20 cellular contexts compared by ENCODE assay signal in genomic region chr6:15974817-15975216, GRCh38.
A peak's percentile ranks its signal among the peaks of the same experiment; 100 is the strongest.
DNase-seq lines count a peak whose midpoint lies in the region; ATAC-seq and TF ChIP-seq lines count a peak whose summit lies in the region.
"Had no signal": no experiment of that assay in that cellular context is flagged by ENCODE, and none has a peak within 500 bp of the region (broad histone marks: within the 10 kb centered on the region; RNA-seq: fewer than 3 reads in every experiment).

No MANE protein-coding gene starts in this region.

- no peaks in the 10 kb centered on the region for H3K27me3 ChIP-seq in SJCRH30
- H3K27me3 ChIP-seq in gastrocnemius medialis = no peaks in the 10 kb centered on the region
- H3K27me3 ChIP-seq in Karpas-422 (ENCODE audit: low read length) = no peaks in the 10 kb centered on the region; the same call in 1 of the 2 replicates
- H3K27me3 ChIP-seq: BE2C had no signal

- H2AFZ ChIP-seq in Karpas-422 (ENCODE audit: low read length) = no peak overlapping the region
- H2AFZ ChIP-seq: GM23248 had no signal

- no peak overlapping the region for H3K4me2 ChIP-seq in Karpas-422 (ENCODE audit: low read depth, low read length, poor library complexity, severe bottlenecking)

- TF ChIP-seq CTCF in gastrocnemius medialis (IDR thresholded peaks at IDR 0.05 in 4 of 5, conservative IDR thresholded peaks at IDR 0.05 in 1 of 5) = no peak

- in situ Hi-C loops in gastrocnemius medialis (cut with MboI; ENCODE audit: low sequenced_read_pairs in 4 of 4) = loop anchor here in 1 of 4 donors (25.0 kb wide), 1 partner anchor 212 kb away; no protein-coding TSS in a partner anchor

- no peaks in the 10 kb centered on the region for H3K36me3 ChIP-seq in SJCRH30
- no peaks in the 10 kb centered on the region for H3K36me3 ChIP-seq in gastrocnemius medialis
- no peaks in the 10 kb centered on the region for H3K36me3 ChIP-seq in Karpas-422 (ENCODE audit: insufficient read depth, low read length)
- H3K36me3 ChIP-seq: BE2C had no signal

- H3K27ac ChIP-seq in SJCRH30 = no peak overlapping the region
- H3K27ac ChIP-seq in gastrocnemius medialis = no peak overlapping the region
- no peak overlapping the region for H3K27ac ChIP-seq in Karpas-422 (ENCODE audit: low read length)
- H3K27ac ChIP-seq: GM23248, HL-60 had no signal

- no peak for TF ChIP-seq POLR2A in gastrocnemius medialis (IDR thresholded peaks at IDR 0.05)

- H4K20me1 ChIP-seq in Karpas-422 (ENCODE audit: insufficient read depth, low read depth, low read length) = no peaks in the 10 kb centered on the region

- intact Hi-C loops in gastrocnemius medialis (cut with DNase I; ENCODE audit: low total_unique reads) = no loop called here

- DNase-seq in SJCRH30 = peak; percentile 16 to 49
- peak; percentile 92 for DNase-seq in myocyte (ENCODE audit: low read depth)
- DNase-seq in gastrocnemius medialis = peak; percentile 51 to 59
- DNase-seq in iPS-NIHi11 (ENCODE audit: low spot score) = no peak
- DNase-seq in putamen (ENCODE audit: low spot score) = no peak
- DNase-seq in Karpas-422 = no peak
- no peak for DNase-seq in activated T-cell treated with anti-CD3 and anti-CD28 coated beads, Interleukin-2, amount 50 U/mL, for 48 hours
- DNase-seq: ACHN; BE2C; CD4-positive, CD25-positive, alpha-beta regulatory T cell; CD8-positive, alpha-beta memory T cell; COR-L47; DMS 273 treated with DMSO at 0.1 percent for 48 hours; DMS53; DND-41; EL; GM23248; HCEC 1CT; IMR-90 had no signal

- H3K79me2 ChIP-seq in Karpas-422 (ENCODE audit: low read length) = no peaks in the 10 kb centered on the region

- H3K9ac ChIP-seq in Karpas-422 (ENCODE audit: low read length) = no peak overlapping the region
- H3K9ac ChIP-seq: GM23248 had no signal

- H3K4me1 ChIP-seq in SJCRH30 (no peaks in the 10 kb centered on the region), gastrocnemius medialis (peaks cover 0 to 3% of the 10 kb centered on the region in 2 donors), Karpas-422 (ENCODE audit: low read length) (no peaks in the 10 kb centered on the region)
- H3K4me1 ChIP-seq: BE2C had no signal

- peak; percentile 99 for ATAC-seq in gastrocnemius medialis

- no peak overlapping the region for H3K4me3 ChIP-seq in SJCRH30
- H3K4me3 ChIP-seq in gastrocnemius medialis = no peak overlapping the region
- no peak overlapping the region for H3K4me3 ChIP-seq in Karpas-422 (ENCODE audit: low read length)
- H3K4me3 ChIP-seq: GM23248 had no signal

- H3K9me3 ChIP-seq in SJCRH30 (replicated peaks) (no peaks in the 10 kb centered on the region), gastrocnemius medialis (no peaks in the 10 kb centered on the region), Karpas-422 (ENCODE audit: low read length) (no peaks in the 10 kb centered on the region; the same call in 1 of the 2 replicates)
- H3K9me3 ChIP-seq: BE2C had no signal

- no peaks in the 10 kb centered on the region for H3K9me2 ChIP-seq in Karpas-422 (replicated peaks; ENCODE audit: insufficient read depth, low read length)

Comparison
In these comparisons a context has a peak if more than half of its experiments do, and no peak if none do; other contexts are left out.
1. DNase-seq: peak in SJCRH30 (2 of 2), myocyte (single experiment) and gastrocnemius medialis (2 of 2); none in iPS-NIHi11 (single experiment), putamen (single experiment), Karpas-422 (single experiment) and activated T-cell treated with anti-CD3 and anti-CD28 coated beads, Interleukin-2, amount 50 U/mL, for 48 hours (0 of 2).